ENCODE assay signal across 8 cellular contexts in the genomic region with DNA sequence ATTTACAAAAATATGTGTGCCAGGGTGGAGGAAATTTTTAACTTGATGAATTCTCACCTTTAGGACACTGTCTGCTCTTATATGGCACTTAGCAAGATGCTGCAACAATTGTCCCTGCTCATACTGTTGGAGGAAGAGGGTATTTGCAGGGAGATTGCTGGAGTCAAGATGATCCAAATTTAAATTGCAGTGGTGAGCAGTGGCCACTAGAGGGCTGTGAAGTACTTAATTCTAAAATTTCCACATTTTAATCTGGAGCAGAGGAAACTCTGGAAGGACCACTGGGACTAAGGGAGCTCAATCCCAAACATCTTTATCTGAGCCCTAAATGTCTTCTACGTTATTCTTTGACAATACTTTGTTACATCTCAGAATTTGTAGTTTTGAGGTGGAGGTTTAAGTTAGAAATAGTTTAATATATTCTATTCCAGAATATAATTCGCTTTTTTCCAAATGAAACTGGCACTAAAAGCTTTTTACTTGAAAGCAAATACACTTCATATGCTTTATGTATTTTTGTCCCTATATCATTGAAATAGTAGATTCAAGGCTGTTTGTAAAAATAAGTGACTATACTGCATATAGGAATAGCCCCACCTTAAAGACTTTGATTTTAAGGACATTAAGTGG. TPM values are rescaled to one million over a fixed set of nuclear protein-coding genes. Genes with fewer than 3 reads are reported as not detected.
A peak's percentile ranks its signal among the peaks of the same experiment; 100 is the strongest.
DNase-seq lines count a peak whose midpoint lies in the region; ATAC-seq and TF ChIP-seq lines count a peak whose summit lies in the region.

No MANE protein-coding gene starts in this region.

- no peak overlapping the region for H3K4me2 ChIP-seq in PC-3 (ENCODE audit: low read length)
- H3K4me2 ChIP-seq in mesendoderm (ENCODE audit: low read length): no peak overlapping the region

- H3K56ac ChIP-seq in mesendoderm (ENCODE audit: low read length): no peak overlapping the region

- H3K18ac ChIP-seq in mesendoderm (ENCODE audit: low read length): no peak overlapping the region

- H3K79me1 ChIP-seq in mesendoderm (ENCODE audit: low read length): no peaks in the 10 kb centered on the region

- no peak overlapping the region for H3K4ac ChIP-seq in mesendoderm (ENCODE audit: low read depth, low read length)

- H3K79me2 ChIP-seq in PC-3 (ENCODE audit: low read length) (no peaks in the 10 kb centered on the region), mesendoderm (ENCODE audit: control insufficient read depth, insufficient read depth, low read length) (no peaks in the 10 kb centered on the region)

- H3K27me3 Mint-ChIP-seq in Caco-2 (ENCODE audit: insufficient read depth, unreplicated experiment): no peaks in the 10 kb centered on the region

- H3K23ac ChIP-seq in mesendoderm (ENCODE audit: low read length): no peak overlapping the region

- no peaks in the 10 kb centered on the region for H3K9me3 ChIP-seq in Caco-2
- H3K9me3 ChIP-seq in PC-3 (ENCODE audit: low read length): no peaks in the 10 kb centered on the region
- H3K9me3 ChIP-seq in aorta (ENCODE audit: control insufficient read depth, low read length): no peaks in the 10 kb centered on the region

- BruUV-seq in Caco-2 (replicated peaks; lab: Mats Ljungman, UMichigan) (no TSS peak), PC-3 (replicated peaks; lab: Mats Ljungman, UMichigan) (no TSS peak)

- H3K27ac ChIP-seq in PC-3 (ENCODE audit: low read length) (no peak overlapping the region), mesendoderm (ENCODE audit: low read depth, low read length) (no peak overlapping the region), aorta (ENCODE audit: low read depth in 1 of 2, low read length in 2 of 2) (no peak overlapping the region)

- no peak overlapping the region for H4K8ac ChIP-seq in mesendoderm (ENCODE audit: low read depth, low read length)

- no peaks in the 10 kb centered on the region for H3K9me2 ChIP-seq in PC-3 (replicated peaks; ENCODE audit: low read length)

- intact Hi-C loops in Caco-2 (cut with micrococcal nuclease; ENCODE audit: unreplicated experiment): loop anchor here (1.0 kb wide), 2 partner anchors 198 to 835 kb away; no protein-coding TSS in a partner anchor
- intact Hi-C loops in PC-3 (cut with micrococcal nuclease): no loop called here
- intact Hi-C loops in aorta (cut with DNase I): no loop called here

- H3K4me1 Mint-ChIP-seq in Caco-2 (ENCODE audit: low read depth, unreplicated experiment): no peaks in the 10 kb centered on the region

- no peak overlapping the region for H3K9ac ChIP-seq in PC-3 (ENCODE audit: low read length)
- H3K9ac ChIP-seq in mesendoderm (ENCODE audit: low read length): no peak overlapping the region

- H3K27me3 ChIP-seq in Caco-2 (replicated peaks; ENCODE audit: control insufficient read depth, insufficient read depth, low read length) (no peaks in the 10 kb centered on the region), PC-3 (ENCODE audit: low read length) (peaks cover 11% of the 10 kb centered on the region), mesendoderm (ENCODE audit: insufficient read depth, low read length, poor library complexity) (no peaks in the 10 kb centered on the region), aorta (ENCODE audit: control insufficient read depth in 1 of 2, insufficient read depth in 2 of 2, low read length in 1 of 2) (no peaks in the 10 kb centered on the region)

- peak; percentile 81 for TF ChIP-seq CTCF in Caco-2 (IDR thresholded peaks at IDR 0.05; ENCODE audit: insufficient read depth in 1 of 2, low read depth in 1 of 2, low read length in 1 of 2, severe bottlenecking in 1 of 2, unreplicated experiment in 1 of 2)
- peak; percentile 86 for TF ChIP-seq CTCF in PC-3 (conservative IDR thresholded peaks at IDR 0.05; ENCODE audit: low read depth, low read length)

- no peaks in the 10 kb centered on the region for H3K4me1 ChIP-seq in Caco-2
- H3K4me1 ChIP-seq in PC-3 (ENCODE audit: insufficient read depth, low read length): no peaks in the 10 kb centered on the region
- no peaks in the 10 kb centered on the region for H3K4me1 ChIP-seq in mesendoderm (ENCODE audit: control insufficient read depth, low read depth, low read length)
- peaks cover 0 to 3% of the 10 kb centered on the region in 2 donors for H3K4me1 ChIP-seq in aorta (ENCODE audit: control insufficient read depth in 1 of 2, insufficient read depth in 2 of 2, low read length in 2 of 2)

- peak; percentile 60 for ATAC-seq in GM18909 (IDR thresholded peaks at IDR 0.05; ENCODE audit: poor library complexity, unreplicated experiment)
- peak; percentile 75 for ATAC-seq in PC-3
- no peak for ATAC-seq in aorta (ENCODE audit: low FRiP score)

- no peaks in the 10 kb centered on the region for H3F3A ChIP-seq in PC-3 (ENCODE audit: low read length, unreplicated experiment)

- H2AK5ac ChIP-seq in mesendoderm (ENCODE audit: low read length): no peak overlapping the region

- CTCF ChIA-PET in Caco-2 (lab: Charles Lee) (no interaction called here), PC-3 (lab: Charles Lee) (interaction anchor here (0.7 kb wide), 1 partner anchor 984 kb away, joined by 4 read pairs; no protein-coding TSS in a partner anchor)

- H3K4me3 Mint-ChIP-seq in Caco-2 (ENCODE audit: unreplicated experiment): no peak overlapping the region

- no peak overlapping the region for H4K5ac ChIP-seq in mesendoderm (ENCODE audit: low read length)

- DNase-seq in Caco-2 (peak in 1 of 2 experiments; percentile 55), HuH-7.5 (ENCODE audit: low spot score) (peak; percentile 47), PC-3 (peak; percentile 73), dedifferentiated amniotic fluid mesenchymal stem cell (ENCODE audit: extremely low spot score) (peak; percentile 63), mesendoderm (peak; percentile 70), aorta (no peak)
- DNase-seq in stimulated activated CD4-positive, alpha-beta T cell treated with anti-CD3 and anti-CD28 coated beads, Interleukin-12 subunit alpha, Interleukin-12 subunit beta, amount 100 ng/mL, for 4 hours: no peak

- no CpG with 5 or more reads among the region's 2 CpGs for WGBS in mesendoderm (ENCODE audit: extremely low coverage, insufficient coverage, low lambda C conversion rate)
- WGBS in aorta, 2 donors: 43 to 45% methylated on average over 2 of the region's 2 CpGs

- no peak overlapping the region for H2BK15ac ChIP-seq in mesendoderm (replicated peaks; ENCODE audit: low read depth)

- H3K9me3 Mint-ChIP-seq in Caco-2 (ENCODE audit: unreplicated experiment): no peaks in the 10 kb centered on the region

- H3K36me3 Mint-ChIP-seq in Caco-2 (ENCODE audit: insufficient read depth, unreplicated experiment): no peaks in the 10 kb centered on the region

- H3K27ac Mint-ChIP-seq in Caco-2 (ENCODE audit: unreplicated experiment): no peak overlapping the region

- H3K4me3 ChIP-seq in Caco-2 (ENCODE audit: low read depth, low read length): no peak overlapping the region
- no peak overlapping the region for H3K4me3 ChIP-seq in PC-3 (ENCODE audit: low read length)
- H3K4me3 ChIP-seq in mesendoderm (ENCODE audit: low read length): no peak overlapping the region
- H3K4me3 ChIP-seq in aorta (ENCODE audit: low read length in 2 of 2): no peak overlapping the region

- POLR2A ChIA-PET in Caco-2 (lab: Charles Lee): no interaction called here
- POLR2A ChIA-PET in PC-3 (lab: Charles Lee; ENCODE audit: unreplicated experiment): no interaction called here

- no peaks in the 10 kb centered on the region for H3K36me3 ChIP-seq in Caco-2 (ENCODE audit: control insufficient read depth, insufficient read depth, low read length)
- H3K36me3 ChIP-seq in PC-3 (ENCODE audit: low read depth, low read length): no peaks in the 10 kb centered on the region
- H3K36me3 ChIP-seq in mesendoderm (ENCODE audit: control insufficient read depth, insufficient read depth, low read length): no peaks in the 10 kb centered on the region
- no peaks in the 10 kb centered on the region for H3K36me3 ChIP-seq in aorta (ENCODE audit: control insufficient read depth in 1 of 2, insufficient read depth in 2 of 2, low read length in 1 of 2)

- H2BK5ac ChIP-seq in mesendoderm (ENCODE audit: low read length): no peak overlapping the region

- H2BK120ac ChIP-seq in mesendoderm (ENCODE audit: low read depth, low read length): no peak overlapping the region

- no peak overlapping the region for H2AFZ ChIP-seq in PC-3 (ENCODE audit: low read length)

- no peaks in the 10 kb centered on the region for H4K20me1 ChIP-seq in PC-3 (ENCODE audit: low read length)

RNA-seq across cellular contexts. Expression of gene PTH2R, which starts 33.0 kb away (rescaled TPM):
- 0.32 and 1.3 TPM in 2 replicates for total RNA-seq in Caco-2 (2022)
- total RNA-seq in PC-3 (2014; rRNA removed): not detected in 2 replicates
- polyA plus RNA-seq in mesendoderm (2013, experiment 1 of 2): 0.13 TPM
- polyA plus RNA-seq in mesendoderm (2013, experiment 2 of 2): 0.20 TPM
- under 1 TPM in 1 of 2 donors, not detected in 1; 0.18 TPM for total RNA-seq in aorta
- not detected for polyA plus RNA-seq in aorta

Comparison
In these comparisons a context has a peak if more than half of its experiments do, and no peak if none do; other contexts are left out.
1. DNase-seq: peak in HuH-7.5 (single experiment), PC-3 (single experiment), dedifferentiated amniotic fluid mesenchymal stem cell (single experiment) and mesendoderm (single experiment); none in aorta (0 of 2) and stimulated activated CD4-positive, alpha-beta T cell treated with anti-CD3 and anti-CD28 coated beads, Interleukin-12 subunit alpha, Interleukin-12 subunit beta, amount 100 ng/mL, for 4 hours (single experiment).